1 cellular context compared by ENCODE assay signal in the genomic region with DNA sequence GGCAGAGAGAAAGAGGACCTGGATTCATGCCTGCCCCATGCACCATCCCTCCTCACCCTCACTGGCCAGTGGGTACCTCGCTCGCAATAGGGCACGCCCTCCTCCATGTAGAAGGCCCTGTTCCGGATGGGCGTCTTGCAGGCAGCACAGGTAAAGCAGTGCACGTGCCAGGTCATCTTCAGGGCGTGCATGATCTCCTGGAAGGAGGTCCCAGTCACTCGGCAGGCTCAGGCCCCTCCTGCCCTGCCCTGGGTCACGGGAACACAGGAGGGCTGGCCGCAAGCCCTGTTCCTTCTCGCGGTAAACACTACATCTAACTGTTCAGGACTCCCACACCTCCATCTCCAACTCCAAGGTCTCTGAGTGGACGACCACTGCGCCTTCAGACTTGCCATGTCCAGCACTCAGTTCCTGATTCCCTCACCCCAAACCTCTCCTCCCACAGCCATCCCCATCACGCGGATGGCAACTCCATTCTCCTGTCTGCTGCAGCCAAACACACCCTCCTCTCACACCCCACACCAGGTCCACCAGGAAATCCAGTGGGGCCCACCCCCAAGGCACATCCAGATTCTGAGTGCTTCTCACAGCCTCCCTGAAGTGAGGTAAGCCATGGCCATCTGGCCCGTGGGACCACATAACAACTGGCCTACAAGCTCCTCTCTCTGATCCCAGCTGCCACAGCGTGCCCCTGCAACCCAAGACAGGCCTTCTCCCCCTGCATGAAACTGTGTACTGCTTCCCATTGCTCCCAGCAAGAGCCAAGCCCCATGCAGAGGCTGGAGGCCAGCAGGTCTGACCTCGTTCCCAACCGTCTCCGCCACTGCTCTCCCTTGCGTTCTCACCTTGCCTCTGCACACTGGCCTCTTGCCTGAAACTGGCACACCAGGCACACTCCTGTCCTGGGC.
TF ChIP-seq lines count a peak whose summit lies in the region.

No MANE protein-coding gene starts in this region.

TF ChIP-seq in K562, 482 proteins besides CTCF, POLR2A, EP300 and RAD21 (continues in another document):
- TF ChIP-seq NFIX (CRISPR knock-in tag; IDR thresholded peaks at IDR 0.05; ENCODE audit: low read depth) (no peak), ZFX (CRISPR knock-in tag; IDR thresholded peaks at IDR 0.05) (no peak), HEY1 (CRISPR knock-in tag; IDR thresholded peaks at IDR 0.05; ENCODE audit: borderline replicate concordance) (no peak), LCOR (CRISPR knock-in tag; IDR thresholded peaks at IDR 0.05) (0 out of 2 replicates have a peak, but pooled peaks have one; percentile 21), NCOA2 (IDR thresholded peaks at IDR 0.05; ENCODE audit: partially characterized antibody in 2 of 2) (no peak), POLR2B (IDR thresholded peaks at IDR 0.05; ENCODE audit: low read depth, partially characterized antibody) (peak; percentile 53), POLR2G (IDR thresholded peaks at IDR 0.05; ENCODE audit: low read depth, low read length) (peak; percentile 56), ZNF444 (CRISPR knock-in tag; IDR thresholded peaks at IDR 0.05) (no peak), PHF20 (IDR thresholded peaks at IDR 0.05; ENCODE audit: partially characterized antibody) (no peak), POLR2H (tag; IDR thresholded peaks at IDR 0.05; ENCODE audit: low read depth) (no peak), ZNF124 (CRISPR knock-in tag; IDR thresholded peaks at IDR 0.05) (no peak), SUPT5H (IDR thresholded peaks at IDR 0.05) (peak; percentile 75), YY1 (IDR thresholded peaks at IDR 0.05; ENCODE audit: borderline replicate concordance in 1 of 3, control insufficient read depth in 1 of 3, extremely low read depth in 1 of 3, insufficient read depth in 3 of 3, insufficient read length in 1 of 3, insufficient replicate concordance in 2 of 3, low read depth in 1 of 3, low read length in 2 of 3) (no peak), ERF (CRISPR knock-in tag; IDR thresholded peaks at IDR 0.05) (no peak), CBX1 (IDR thresholded peaks at IDR 0.05; ENCODE audit: low read depth) (0 out of 2 replicates have a peak, but pooled peaks have one; percentile 55), ZBTB17 (CRISPR knock-in tag; IDR thresholded peaks at IDR 0.05) (no peak), SOX6 (IDR thresholded peaks at IDR 0.05) (no peak), JUND (IDR thresholded peaks at IDR 0.05; ENCODE audit: borderline replicate concordance, low read depth, low read length) (no peak), JUND (tag; IDR thresholded peaks at IDR 0.05; ENCODE audit: borderline replicate concordance, low read depth, low read length) (no peak), HLTF (IDR thresholded peaks at IDR 0.05) (no peak), POLR2AphosphoS5 (IDR thresholded peaks at IDR 0.05; ENCODE audit: control insufficient read depth, insufficient read depth, low read depth, low read length) (peak; percentile 46; the same call in 1 of the 2 replicates), ZNF79 (CRISPR knock-in tag; IDR thresholded peaks at IDR 0.05; ENCODE audit: low read depth) (no peak), EGR1 (conservative IDR thresholded peaks at IDR 0.05) (no peak), CBX5 (IDR thresholded peaks at IDR 0.05; ENCODE audit: borderline replicate concordance, low read depth) (no peak), SIN3A (IDR thresholded peaks at IDR 0.05; ENCODE audit: borderline replicate concordance in 2 of 2, control insufficient read depth in 1 of 2, low read depth in 2 of 2, low read length in 2 of 2) (no peak), ZNF57 (CRISPR knock-in tag; IDR thresholded peaks at IDR 0.05) (no peak), RBFOX2 (IDR thresholded peaks at IDR 0.05; ENCODE audit: low read depth, low read length) (peak; percentile 48), PML (IDR thresholded peaks at IDR 0.05; ENCODE audit: low read length) (peak; percentile 21; the same call in 1 of the 2 replicates), NFIC (IDR thresholded peaks at IDR 0.05) (no peak), CBFA2T2 (conservative IDR thresholded peaks at IDR 0.05) (no peak), ZNF830 (CRISPR knock-in tag; IDR thresholded peaks at IDR 0.05) (no peak), SMAD1 (IDR thresholded peaks at IDR 0.05; ENCODE audit: low read depth, low read length, partially characterized antibody) (no peak), FOXJ2 (tag; IDR thresholded peaks at IDR 0.05) (no peak), MTA2 (IDR thresholded peaks at IDR 0.05; ENCODE audit: low read depth) (no peak), DPF2 (IDR thresholded peaks at IDR 0.05) (no peak), PHB2 (IDR thresholded peaks at IDR 0.05; ENCODE audit: low read depth) (no peak)
- TF ChIP-seq, protein P1, sequence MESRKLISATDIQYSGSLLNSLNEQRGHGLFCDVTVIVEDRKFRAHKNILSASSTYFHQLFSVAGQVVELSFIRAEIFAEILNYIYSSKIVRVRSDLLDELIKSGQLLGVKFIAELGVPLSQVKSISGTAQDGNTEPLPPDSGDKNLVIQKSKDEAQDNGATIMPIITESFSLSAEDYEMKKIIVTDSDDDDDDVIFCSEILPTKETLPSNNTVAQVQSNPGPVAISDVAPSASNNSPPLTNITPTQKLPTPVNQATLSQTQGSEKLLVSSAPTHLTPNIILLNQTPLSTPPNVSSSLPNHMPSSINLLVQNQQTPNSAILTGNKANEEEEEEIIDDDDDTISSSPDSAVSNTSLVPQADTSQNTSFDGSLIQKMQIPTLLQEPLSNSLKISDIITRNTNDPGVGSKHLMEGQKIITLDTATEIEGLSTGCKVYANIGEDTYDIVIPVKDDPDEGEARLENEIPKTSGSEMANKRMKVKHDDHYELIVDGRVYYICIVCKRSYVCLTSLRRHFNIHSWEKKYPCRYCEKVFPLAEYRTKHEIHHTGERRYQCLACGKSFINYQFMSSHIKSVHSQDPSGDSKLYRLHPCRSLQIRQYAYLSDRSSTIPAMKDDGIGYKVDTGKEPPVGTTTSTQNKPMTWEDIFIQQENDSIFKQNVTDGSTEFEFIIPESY (CRISPR knock-in tag; IDR thresholded peaks at IDR 0.05): no peak
- TF ChIP-seq, protein P2, sequence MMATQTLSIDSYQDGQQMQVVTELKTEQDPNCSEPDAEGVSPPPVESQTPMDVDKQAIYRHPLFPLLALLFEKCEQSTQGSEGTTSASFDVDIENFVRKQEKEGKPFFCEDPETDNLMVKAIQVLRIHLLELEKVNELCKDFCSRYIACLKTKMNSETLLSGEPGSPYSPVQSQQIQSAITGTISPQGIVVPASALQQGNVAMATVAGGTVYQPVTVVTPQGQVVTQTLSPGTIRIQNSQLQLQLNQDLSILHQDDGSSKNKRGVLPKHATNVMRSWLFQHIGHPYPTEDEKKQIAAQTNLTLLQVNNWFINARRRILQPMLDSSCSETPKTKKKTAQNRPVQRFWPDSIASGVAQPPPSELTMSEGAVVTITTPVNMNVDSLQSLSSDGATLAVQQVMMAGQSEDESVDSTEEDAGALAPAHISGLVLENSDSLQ (IDR thresholded peaks at IDR 0.05): no peak
- TF ChIP-seq, protein P3, sequence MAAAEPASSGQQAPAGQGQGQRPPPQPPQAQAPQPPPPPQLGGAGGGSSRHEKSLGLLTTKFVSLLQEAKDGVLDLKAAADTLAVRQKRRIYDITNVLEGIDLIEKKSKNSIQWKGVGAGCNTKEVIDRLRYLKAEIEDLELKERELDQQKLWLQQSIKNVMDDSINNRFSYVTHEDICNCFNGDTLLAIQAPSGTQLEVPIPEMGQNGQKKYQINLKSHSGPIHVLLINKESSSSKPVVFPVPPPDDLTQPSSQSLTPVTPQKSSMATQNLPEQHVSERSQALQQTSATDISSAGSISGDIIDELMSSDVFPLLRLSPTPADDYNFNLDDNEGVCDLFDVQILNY (CRISPR knock-in tag; IDR thresholded peaks at IDR 0.05): no peak
- TF ChIP-seq, protein P4, sequence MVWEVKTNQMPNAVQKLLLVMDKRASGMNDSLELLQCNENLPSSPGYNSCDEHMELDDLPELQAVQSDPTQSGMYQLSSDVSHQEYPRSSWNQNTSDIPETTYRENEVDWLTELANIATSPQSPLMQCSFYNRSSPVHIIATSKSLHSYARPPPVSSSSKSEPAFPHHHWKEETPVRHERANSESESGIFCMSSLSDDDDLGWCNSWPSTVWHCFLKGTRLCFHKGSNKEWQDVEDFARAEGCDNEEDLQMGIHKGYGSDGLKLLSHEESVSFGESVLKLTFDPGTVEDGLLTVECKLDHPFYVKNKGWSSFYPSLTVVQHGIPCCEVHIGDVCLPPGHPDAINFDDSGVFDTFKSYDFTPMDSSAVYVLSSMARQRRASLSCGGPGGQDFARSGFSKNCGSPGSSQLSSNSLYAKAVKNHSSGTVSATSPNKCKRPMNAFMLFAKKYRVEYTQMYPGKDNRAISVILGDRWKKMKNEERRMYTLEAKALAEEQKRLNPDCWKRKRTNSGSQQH (CRISPR knock-in tag; IDR thresholded peaks at IDR 0.05): no peak
- TF ChIP-seq, protein P5, sequence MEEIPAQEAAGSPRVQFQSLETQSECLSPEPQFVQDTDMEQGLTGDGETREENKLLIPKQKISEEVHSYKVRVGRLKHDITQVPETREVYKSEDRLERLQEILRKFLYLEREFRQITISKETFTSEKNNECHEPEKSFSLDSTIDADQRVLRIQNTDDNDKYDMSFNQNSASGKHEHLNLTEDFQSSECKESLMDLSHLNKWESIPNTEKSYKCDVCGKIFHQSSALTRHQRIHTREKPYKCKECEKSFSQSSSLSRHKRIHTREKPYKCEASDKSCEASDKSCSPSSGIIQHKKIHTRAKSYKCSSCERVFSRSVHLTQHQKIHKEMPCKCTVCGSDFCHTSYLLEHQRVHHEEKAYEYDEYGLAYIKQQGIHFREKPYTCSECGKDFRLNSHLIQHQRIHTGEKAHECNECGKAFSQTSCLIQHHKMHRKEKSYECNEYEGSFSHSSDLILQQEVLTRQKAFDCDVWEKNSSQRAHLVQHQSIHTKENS (CRISPR knock-in tag; IDR thresholded peaks at IDR 0.05): no peak
- TF ChIP-seq, protein P6, sequence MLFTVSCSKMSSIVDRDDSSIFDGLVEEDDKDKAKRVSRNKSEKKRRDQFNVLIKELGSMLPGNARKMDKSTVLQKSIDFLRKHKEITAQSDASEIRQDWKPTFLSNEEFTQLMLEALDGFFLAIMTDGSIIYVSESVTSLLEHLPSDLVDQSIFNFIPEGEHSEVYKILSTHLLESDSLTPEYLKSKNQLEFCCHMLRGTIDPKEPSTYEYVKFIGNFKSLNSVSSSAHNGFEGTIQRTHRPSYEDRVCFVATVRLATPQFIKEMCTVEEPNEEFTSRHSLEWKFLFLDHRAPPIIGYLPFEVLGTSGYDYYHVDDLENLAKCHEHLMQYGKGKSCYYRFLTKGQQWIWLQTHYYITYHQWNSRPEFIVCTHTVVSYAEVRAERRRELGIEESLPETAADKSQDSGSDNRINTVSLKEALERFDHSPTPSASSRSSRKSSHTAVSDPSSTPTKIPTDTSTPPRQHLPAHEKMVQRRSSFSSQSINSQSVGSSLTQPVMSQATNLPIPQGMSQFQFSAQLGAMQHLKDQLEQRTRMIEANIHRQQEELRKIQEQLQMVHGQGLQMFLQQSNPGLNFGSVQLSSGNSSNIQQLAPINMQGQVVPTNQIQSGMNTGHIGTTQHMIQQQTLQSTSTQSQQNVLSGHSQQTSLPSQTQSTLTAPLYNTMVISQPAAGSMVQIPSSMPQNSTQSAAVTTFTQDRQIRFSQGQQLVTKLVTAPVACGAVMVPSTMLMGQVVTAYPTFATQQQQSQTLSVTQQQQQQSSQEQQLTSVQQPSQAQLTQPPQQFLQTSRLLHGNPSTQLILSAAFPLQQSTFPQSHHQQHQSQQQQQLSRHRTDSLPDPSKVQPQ (CRISPR knock-in tag; IDR thresholded peaks at IDR 0.05; ENCODE audit: borderline replicate concordance): no peak
- TF ChIP-seq, protein P7, sequence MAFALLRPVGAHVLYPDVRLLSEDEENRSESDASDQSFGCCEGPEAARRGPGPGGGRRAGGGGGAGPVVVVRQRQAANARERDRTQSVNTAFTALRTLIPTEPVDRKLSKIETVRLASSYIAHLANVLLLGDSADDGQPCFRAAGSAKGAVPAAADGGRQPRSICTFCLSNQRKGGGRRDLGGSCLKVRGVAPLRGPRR (CRISPR knock-in tag; IDR thresholded peaks at IDR 0.05): no peak
- TF ChIP-seq, protein P8, sequence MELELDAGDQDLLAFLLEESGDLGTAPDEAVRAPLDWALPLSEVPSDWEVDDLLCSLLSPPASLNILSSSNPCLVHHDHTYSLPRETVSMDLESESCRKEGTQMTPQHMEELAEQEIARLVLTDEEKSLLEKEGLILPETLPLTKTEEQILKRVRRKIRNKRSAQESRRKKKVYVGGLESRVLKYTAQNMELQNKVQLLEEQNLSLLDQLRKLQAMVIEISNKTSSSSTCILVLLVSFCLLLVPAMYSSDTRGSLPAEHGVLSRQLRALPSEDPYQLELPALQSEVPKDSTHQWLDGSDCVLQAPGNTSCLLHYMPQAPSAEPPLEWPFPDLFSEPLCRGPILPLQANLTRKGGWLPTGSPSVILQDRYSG (tag; conservative IDR thresholded peaks at IDR 0.05; ENCODE audit: low read depth): no peak
- TF ChIP-seq, protein P9, sequence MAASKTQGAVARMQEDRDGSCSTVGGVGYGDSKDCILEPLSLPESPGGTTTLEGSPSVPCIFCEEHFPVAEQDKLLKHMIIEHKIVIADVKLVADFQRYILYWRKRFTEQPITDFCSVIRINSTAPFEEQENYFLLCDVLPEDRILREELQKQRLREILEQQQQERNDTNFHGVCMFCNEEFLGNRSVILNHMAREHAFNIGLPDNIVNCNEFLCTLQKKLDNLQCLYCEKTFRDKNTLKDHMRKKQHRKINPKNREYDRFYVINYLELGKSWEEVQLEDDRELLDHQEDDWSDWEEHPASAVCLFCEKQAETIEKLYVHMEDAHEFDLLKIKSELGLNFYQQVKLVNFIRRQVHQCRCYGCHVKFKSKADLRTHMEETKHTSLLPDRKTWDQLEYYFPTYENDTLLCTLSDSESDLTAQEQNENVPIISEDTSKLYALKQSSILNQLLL (CRISPR knock-in tag; IDR thresholded peaks at IDR 0.05; ENCODE audit: borderline replicate concordance): no peak
- TF ChIP-seq, protein P10, sequence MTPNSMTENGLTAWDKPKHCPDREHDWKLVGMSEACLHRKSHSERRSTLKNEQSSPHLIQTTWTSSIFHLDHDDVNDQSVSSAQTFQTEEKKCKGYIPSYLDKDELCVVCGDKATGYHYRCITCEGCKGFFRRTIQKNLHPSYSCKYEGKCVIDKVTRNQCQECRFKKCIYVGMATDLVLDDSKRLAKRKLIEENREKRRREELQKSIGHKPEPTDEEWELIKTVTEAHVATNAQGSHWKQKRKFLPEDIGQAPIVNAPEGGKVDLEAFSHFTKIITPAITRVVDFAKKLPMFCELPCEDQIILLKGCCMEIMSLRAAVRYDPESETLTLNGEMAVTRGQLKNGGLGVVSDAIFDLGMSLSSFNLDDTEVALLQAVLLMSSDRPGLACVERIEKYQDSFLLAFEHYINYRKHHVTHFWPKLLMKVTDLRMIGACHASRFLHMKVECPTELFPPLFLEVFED (CRISPR knock-in tag; conservative IDR thresholded peaks at IDR 0.05): 0 out of 2 replicates have a peak, but pooled peaks have one; percentile 80
